In genomic region chrX:66013195-66013816, GRCh38 we compare ENCODE assay signal across 12 cellular contexts. TPM values are rescaled to one million over a fixed set of nuclear protein-coding genes. Genes with fewer than 3 reads are reported as not detected.
DNase-seq lines count a peak whose midpoint lies in the region; ATAC-seq, FAIRE-seq and TF ChIP-seq lines count a peak whose summit lies in the region.
"Had no signal": no experiment of that assay in that cellular context is flagged by ENCODE, and none has a peak within 500 bp of the region (broad histone marks: within the 10 kb centered on the region; RNA-seq: fewer than 3 reads in every experiment).

No MANE protein-coding gene starts in this region.

- peaks cover 0 to 2% (median 0%) of the 10 kb centered on the region in 6 donors for H3K9me3 Mint-ChIP-seq in immature natural killer cell

- no peak for TF ChIP-seq POLR2A in tibial nerve (IDR thresholded peaks at IDR 0.05)
- TF ChIP-seq POLR2A in gastrocnemius medialis (IDR thresholded peaks at IDR 0.05) = no peak

- no peaks in the 10 kb centered on the region for H3K79me2 ChIP-seq in DOHH2 (ENCODE audit: control insufficient read depth, low read length)

- H3K4me2 ChIP-seq in DOHH2 (ENCODE audit: low read length) = peak overlapping the region; percentile 86

- 71 to 76% methylated on average over 5 of the region's 5 CpGs for WGBS in tibial nerve, 2 donors

- peak overlapping the region; percentile 29 to 51 (median 44) for H3K4me3 Mint-ChIP-seq in immature natural killer cell

- TF ChIP-seq CTCF in DOHH2 (IDR thresholded peaks at IDR 0.05; ENCODE audit: low read depth, low read length, poor library complexity, severe bottlenecking) (no peak), tibial nerve (IDR thresholded peaks at IDR 0.05) (no peak), gastrocnemius medialis (IDR thresholded peaks at IDR 0.05 in 4 of 5, conservative IDR thresholded peaks at IDR 0.05 in 1 of 5) (no peak)

- H4K20me1 ChIP-seq in DOHH2 (ENCODE audit: control insufficient read depth, insufficient read depth, low read depth, low read length) = no peaks in the 10 kb centered on the region

- H3K36me3 Mint-ChIP-seq in immature natural killer cell = no peaks in the 10 kb centered on the region

- H3K4me1 ChIP-seq in DOHH2 (ENCODE audit: control insufficient read depth, low read length) (peaks cover 86% of the 10 kb centered on the region), tibial nerve (no peaks in the 10 kb centered on the region), gastrocnemius medialis (no peaks in the 10 kb centered on the region)

- H3K9me2 ChIP-seq in DOHH2 (replicated peaks; ENCODE audit: control insufficient read depth, low read length) = no peaks in the 10 kb centered on the region

- H3K27ac ChIP-seq in DOHH2 (ENCODE audit: low read depth, low read length) (peak overlapping the region; percentile 88), tibial nerve (no peak overlapping the region), gastrocnemius medialis (no peak overlapping the region)

- intact Hi-C loops in gastrocnemius medialis (cut with DNase I; ENCODE audit: low total_unique reads) = no loop called here

- H3F3A ChIP-seq in DOHH2 (ENCODE audit: control insufficient read depth, insufficient read depth) = peaks cover 18% of the 10 kb centered on the region

- peaks cover 71 to 81% of the 10 kb centered on the region in 2 donors for H3K4me1 Mint-ChIP-seq in immature natural killer cell

- H3K27me3 ChIP-seq in DOHH2 (ENCODE audit: control insufficient read depth, low read length) = no peaks in the 10 kb centered on the region
- no peaks in the 10 kb centered on the region for H3K27me3 ChIP-seq in tibial nerve
- H3K27me3 ChIP-seq in gastrocnemius medialis = no peaks in the 10 kb centered on the region

- peak overlapping the region; percentile 53 for H3K4me3 ChIP-seq in DOHH2 (ENCODE audit: low read length)
- H3K4me3 ChIP-seq in tibial nerve = no peak overlapping the region
- H3K4me3 ChIP-seq in gastrocnemius medialis = no peak overlapping the region

- peak; percentile 96 for DNase-seq in NOMO-1 treated with dmso at 0.1 percent for 144 hours (lab: John Stamatoyannopoulos, UW; ENCODE audit: unreplicated experiment)
- no peak for DNase-seq in immature natural killer cell
- DNase-seq in tibial nerve (ENCODE audit: low spot score in 2 of 2) = no peak
- no peak for DNase-seq in urothelium cell line (ENCODE audit: low spot score)
- DNase-seq in gastrocnemius medialis = no peak
- no peak for DNase-seq in NCI-H2107 treated with DMSO at 0.1 percent for 48 hours (lab: John Stamatoyannopoulos, UW; ENCODE audit: unreplicated experiment)
- DNase-seq: PC-3, small intestine had no signal

- in situ Hi-C loops in gastrocnemius medialis (cut with MboI; ENCODE audit: low sequenced_read_pairs in 4 of 4) = no loop called here

- peaks cover 2 to 4% (median 2%) of the 10 kb centered on the region in 3 donors for H3K27me3 Mint-ChIP-seq in immature natural killer cell (ENCODE audit: low read depth in 3 of 3)

- TF ChIP-seq EP300 in tibial nerve (IDR thresholded peaks at IDR 0.05) = no peak

- H3K9me3 ChIP-seq in DOHH2 (ENCODE audit: control insufficient read depth, insufficient read depth, low read length) (no peaks in the 10 kb centered on the region; the same call in 1 of the 2 replicates), tibial nerve (no peaks in the 10 kb centered on the region), gastrocnemius medialis (no peaks in the 10 kb centered on the region)

- ATAC-seq in GM21723 (IDR thresholded peaks at IDR 0.05; ENCODE audit: unreplicated experiment) (peak; percentile 35), gastrocnemius medialis (no peak)
- ATAC-seq: PC-3 had no signal

- no peaks in the 10 kb centered on the region; the same call in 1 of the 2 replicates for H3K36me3 ChIP-seq in DOHH2 (ENCODE audit: control insufficient read depth, low read length)
- H3K36me3 ChIP-seq in tibial nerve = no peaks in the 10 kb centered on the region
- H3K36me3 ChIP-seq in gastrocnemius medialis = no peaks in the 10 kb centered on the region

- no peak for FAIRE-seq in urothelium cell line (lab: Jason Lieb, UNC)
- FAIRE-seq: D721Med, small intestine had no signal

- peak overlapping the region; percentile 36 to 89 (median 80) for H3K27ac Mint-ChIP-seq in immature natural killer cell

RNA-seq across cellular contexts. Expression of gene VSIG4, which starts 26.6 kb away (rescaled TPM):
- not detected for polyA plus RNA-seq in immature natural killer cell
- total RNA-seq in tibial nerve (100 to 1,000 TPM in 2 of 4 donors, 10 to 100 TPM in 2; 81.3 to 283 (median 101) TPM), gastrocnemius medialis (10 to 100 TPM; 17.8 to 39.1 (median 28.4) TPM)
- total RNA-seq: lung microvascular endothelial cell, PC-3 had no signal
